In the genomic region with DNA sequence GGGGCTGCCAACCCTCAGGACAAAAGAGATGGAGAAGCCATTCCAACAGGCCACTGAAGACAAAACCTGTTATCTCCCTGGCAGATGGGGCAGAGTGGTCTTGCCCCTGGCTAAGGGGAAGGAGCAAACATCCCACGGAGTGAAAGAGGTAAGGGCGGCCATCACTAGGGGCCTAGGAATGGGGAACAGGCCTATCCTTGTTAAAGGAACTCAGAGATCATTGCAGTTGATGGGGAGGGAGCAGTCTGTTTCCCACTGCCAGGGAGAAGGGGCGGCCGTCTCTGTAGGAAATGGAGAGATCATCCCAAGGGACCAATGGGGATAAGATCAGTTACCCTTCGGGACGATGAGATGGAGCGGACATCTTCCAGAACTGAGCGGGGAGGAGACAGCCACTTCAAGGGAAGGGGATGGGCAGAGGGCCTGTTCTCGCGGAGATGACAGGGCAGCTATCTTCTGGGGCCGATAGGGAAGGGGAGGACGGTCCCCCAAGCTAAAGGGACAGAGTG, we compare ENCODE assay signal across 1 cellular context.
A peak's percentile ranks its signal among the peaks of the same experiment; 100 is the strongest.
TF ChIP-seq lines count a peak whose summit lies in the region.

No MANE protein-coding gene starts in this region.

TF ChIP-seq in HepG2, 621 proteins besides CTCF, POLR2A, EP300 and RAD21 (continued from another document and continues in another):
- TF ChIP-seq ERF (CRISPR knock-in tag; IDR thresholded peaks at IDR 0.05) (no peak), ONECUT2 (CRISPR knock-in tag; IDR thresholded peaks at IDR 0.05) (no peak), TBX3 (IDR thresholded peaks at IDR 0.05; ENCODE audit: borderline replicate concordance) (no peak), RFX3 (CRISPR knock-in tag; IDR thresholded peaks at IDR 0.05) (no peak), ZNF674 (CRISPR knock-in tag; IDR thresholded peaks at IDR 0.05; ENCODE audit: low read depth) (no peak), BORCS8-MEF2B (CRISPR knock-in tag; IDR thresholded peaks at IDR 0.05) (peak; percentile 8; the same call in 1 of the 2 replicates), CHCHD3 (CRISPR knock-in tag; IDR thresholded peaks at IDR 0.05) (no peak), EEA1 (CRISPR knock-in tag; IDR thresholded peaks at IDR 0.05; ENCODE audit: borderline replicate concordance) (no peak), RARG (CRISPR knock-in tag; IDR thresholded peaks at IDR 0.05; ENCODE audit: low read depth) (no peak), HHEX (CRISPR knock-in tag; IDR thresholded peaks at IDR 0.05) (no peak), NFIC (IDR thresholded peaks at IDR 0.05; ENCODE audit: low read length) (no peak), ZNF33B (CRISPR knock-in tag; IDR thresholded peaks at IDR 0.05) (no peak), ZNF564 (CRISPR knock-in tag; IDR thresholded peaks at IDR 0.05) (0 out of 2 replicates have a peak, but pooled peaks have one; percentile 24), CC2D1A (CRISPR knock-in tag; IDR thresholded peaks at IDR 0.05) (no peak), SIX1 (CRISPR knock-in tag; IDR thresholded peaks at IDR 0.05; ENCODE audit: borderline replicate concordance) (no peak), ZNF614 (CRISPR knock-in tag; IDR thresholded peaks at IDR 0.05; ENCODE audit: borderline replicate concordance) (no peak), ZZZ3 (CRISPR knock-in tag; IDR thresholded peaks at IDR 0.05; ENCODE audit: borderline replicate concordance) (no peak), SP5 (CRISPR knock-in tag; IDR thresholded peaks at IDR 0.05; ENCODE audit: borderline replicate concordance, low read depth) (no peak), ZNF749 (CRISPR knock-in tag; IDR thresholded peaks at IDR 0.05; ENCODE audit: borderline replicate concordance) (peak; percentile 86; the same call in 1 of the 2 replicates), ZNF878 (CRISPR knock-in tag; IDR thresholded peaks at IDR 0.05) (no peak), ZNF724P (CRISPR knock-in tag; IDR thresholded peaks at IDR 0.05; ENCODE audit: borderline replicate concordance) (0 out of 2 replicates have a peak, but pooled peaks have one; percentile 38), CCDC6 (CRISPR knock-in tag; IDR thresholded peaks at IDR 0.05) (no peak; the same call in 1 of the 2 replicates), ZNF781 (CRISPR knock-in tag; IDR thresholded peaks at IDR 0.05; ENCODE audit: borderline replicate concordance, not compliant biosample characterization) (no peak), ZNF383 (CRISPR knock-in tag; IDR thresholded peaks at IDR 0.05; ENCODE audit: borderline replicate concordance) (no peak), ZNF713 (CRISPR knock-in tag; IDR thresholded peaks at IDR 0.05) (no peak), ZNF282 (IDR thresholded peaks at IDR 0.05; ENCODE audit: partially characterized antibody) (no peak), ZNF33A (CRISPR knock-in tag; IDR thresholded peaks at IDR 0.05; ENCODE audit: borderline replicate concordance) (no peak), ZNF530 (CRISPR knock-in tag; IDR thresholded peaks at IDR 0.05; ENCODE audit: low read depth) (no peak), NCOA2 (CRISPR knock-in tag; IDR thresholded peaks at IDR 0.05) (no peak), PRMT3 (CRISPR knock-in tag; IDR thresholded peaks at IDR 0.05; ENCODE audit: borderline replicate concordance, low read depth) (no peak), HES4 (CRISPR knock-in tag; IDR thresholded peaks at IDR 0.05; ENCODE audit: borderline replicate concordance) (peak; percentile 69; the same call in 1 of the 2 replicates), MZF1 (CRISPR knock-in tag; IDR thresholded peaks at IDR 0.05; ENCODE audit: borderline replicate concordance) (0 out of 2 replicates have a peak, but pooled peaks have one; percentile 91), KDM4B (CRISPR knock-in tag; IDR thresholded peaks at IDR 0.05) (no peak), ZNF510 (CRISPR knock-in tag; IDR thresholded peaks at IDR 0.05; ENCODE audit: low read depth) (no peak), HNF4G (IDR thresholded peaks at IDR 0.05; ENCODE audit: borderline replicate concordance, low read depth, low read length) (no peak), HNF4G (CRISPR knock-in tag; IDR thresholded peaks at IDR 0.05; ENCODE audit: borderline replicate concordance, low read depth) (no peak)
- TF ChIP-seq, protein P1, sequence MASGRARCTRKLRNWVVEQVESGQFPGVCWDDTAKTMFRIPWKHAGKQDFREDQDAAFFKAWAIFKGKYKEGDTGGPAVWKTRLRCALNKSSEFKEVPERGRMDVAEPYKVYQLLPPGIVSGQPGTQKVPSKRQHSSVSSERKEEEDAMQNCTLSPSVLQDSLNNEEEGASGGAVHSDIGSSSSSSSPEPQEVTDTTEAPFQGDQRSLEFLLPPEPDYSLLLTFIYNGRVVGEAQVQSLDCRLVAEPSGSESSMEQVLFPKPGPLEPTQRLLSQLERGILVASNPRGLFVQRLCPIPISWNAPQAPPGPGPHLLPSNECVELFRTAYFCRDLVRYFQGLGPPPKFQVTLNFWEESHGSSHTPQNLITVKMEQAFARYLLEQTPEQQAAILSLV (CRISPR knock-in tag; IDR thresholded peaks at IDR 0.05; ENCODE audit: borderline replicate concordance), result no peak
- TF ChIP-seq, protein P2, sequence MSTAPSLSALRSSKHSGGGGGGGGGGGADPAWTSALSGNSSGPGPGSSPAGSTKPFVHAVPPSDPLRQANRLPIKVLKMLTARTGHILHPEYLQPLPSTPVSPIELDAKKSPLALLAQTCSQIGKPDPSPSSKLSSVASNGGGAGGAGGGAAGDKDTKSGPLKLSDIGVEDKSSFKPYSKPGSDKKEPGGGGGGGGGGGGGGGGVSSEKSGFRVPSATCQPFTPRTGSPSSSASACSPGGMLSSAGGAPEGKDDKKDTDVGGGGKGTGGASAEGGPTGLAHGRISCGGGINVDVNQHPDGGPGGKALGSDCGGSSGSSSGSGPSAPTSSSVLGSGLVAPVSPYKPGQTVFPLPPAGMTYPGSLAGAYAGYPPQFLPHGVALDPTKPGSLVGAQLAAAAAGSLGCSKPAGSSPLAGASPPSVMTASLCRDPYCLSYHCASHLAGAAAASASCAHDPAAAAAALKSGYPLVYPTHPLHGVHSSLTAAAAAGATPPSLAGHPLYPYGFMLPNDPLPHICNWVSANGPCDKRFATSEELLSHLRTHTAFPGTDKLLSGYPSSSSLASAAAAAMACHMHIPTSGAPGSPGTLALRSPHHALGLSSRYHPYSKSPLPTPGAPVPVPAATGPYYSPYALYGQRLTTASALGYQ (CRISPR knock-in tag; IDR thresholded peaks at IDR 0.05), result no peak
- TF ChIP-seq, protein P3, sequence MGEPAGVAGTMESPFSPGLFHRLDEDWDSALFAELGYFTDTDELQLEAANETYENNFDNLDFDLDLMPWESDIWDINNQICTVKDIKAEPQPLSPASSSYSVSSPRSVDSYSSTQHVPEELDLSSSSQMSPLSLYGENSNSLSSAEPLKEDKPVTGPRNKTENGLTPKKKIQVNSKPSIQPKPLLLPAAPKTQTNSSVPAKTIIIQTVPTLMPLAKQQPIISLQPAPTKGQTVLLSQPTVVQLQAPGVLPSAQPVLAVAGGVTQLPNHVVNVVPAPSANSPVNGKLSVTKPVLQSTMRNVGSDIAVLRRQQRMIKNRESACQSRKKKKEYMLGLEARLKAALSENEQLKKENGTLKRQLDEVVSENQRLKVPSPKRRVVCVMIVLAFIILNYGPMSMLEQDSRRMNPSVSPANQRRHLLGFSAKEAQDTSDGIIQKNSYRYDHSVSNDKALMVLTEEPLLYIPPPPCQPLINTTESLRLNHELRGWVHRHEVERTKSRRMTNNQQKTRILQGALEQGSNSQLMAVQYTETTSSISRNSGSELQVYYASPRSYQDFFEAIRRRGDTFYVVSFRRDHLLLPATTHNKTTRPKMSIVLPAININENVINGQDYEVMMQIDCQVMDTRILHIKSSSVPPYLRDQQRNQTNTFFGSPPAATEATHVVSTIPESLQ (CRISPR knock-in tag; conservative IDR thresholded peaks at IDR 0.05), result no peak
- TF ChIP-seq, protein P4, sequence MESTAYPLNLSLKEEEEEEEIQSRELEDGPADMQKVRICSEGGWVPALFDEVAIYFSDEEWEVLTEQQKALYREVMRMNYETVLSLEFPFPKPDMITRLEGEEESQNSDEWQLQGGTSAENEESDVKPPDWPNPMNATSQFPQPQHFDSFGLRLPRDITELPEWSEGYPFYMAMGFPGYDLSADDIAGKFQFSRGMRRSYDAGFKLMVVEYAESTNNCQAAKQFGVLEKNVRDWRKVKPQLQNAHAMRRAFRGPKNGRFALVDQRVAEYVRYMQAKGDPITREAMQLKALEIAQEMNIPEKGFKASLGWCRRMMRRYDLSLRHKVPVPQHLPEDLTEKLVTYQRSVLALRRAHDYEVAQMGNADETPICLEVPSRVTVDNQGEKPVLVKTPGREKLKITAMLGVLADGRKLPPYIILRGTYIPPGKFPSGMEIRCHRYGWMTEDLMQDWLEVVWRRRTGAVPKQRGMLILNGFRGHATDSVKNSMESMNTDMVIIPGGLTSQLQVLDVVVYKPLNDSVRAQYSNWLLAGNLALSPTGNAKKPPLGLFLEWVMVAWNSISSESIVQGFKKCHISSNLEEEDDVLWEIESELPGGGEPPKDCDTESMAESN (CRISPR knock-in tag; conservative IDR thresholded peaks at IDR 0.05), result peak; percentile 57; the same call in 1 of the 2 replicates
- TF ChIP-seq, protein P5, sequence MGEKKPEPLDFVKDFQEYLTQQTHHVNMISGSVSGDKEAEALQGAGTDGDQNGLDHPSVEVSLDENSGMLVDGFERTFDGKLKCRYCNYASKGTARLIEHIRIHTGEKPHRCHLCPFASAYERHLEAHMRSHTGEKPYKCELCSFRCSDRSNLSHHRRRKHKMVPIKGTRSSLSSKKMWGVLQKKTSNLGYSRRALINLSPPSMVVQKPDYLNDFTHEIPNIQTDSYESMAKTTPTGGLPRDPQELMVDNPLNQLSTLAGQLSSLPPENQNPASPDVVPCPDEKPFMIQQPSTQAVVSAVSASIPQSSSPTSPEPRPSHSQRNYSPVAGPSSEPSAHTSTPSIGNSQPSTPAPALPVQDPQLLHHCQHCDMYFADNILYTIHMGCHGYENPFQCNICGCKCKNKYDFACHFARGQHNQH (CRISPR knock-in tag; IDR thresholded peaks at IDR 0.05), result no peak
- TF ChIP-seq, protein P6, sequence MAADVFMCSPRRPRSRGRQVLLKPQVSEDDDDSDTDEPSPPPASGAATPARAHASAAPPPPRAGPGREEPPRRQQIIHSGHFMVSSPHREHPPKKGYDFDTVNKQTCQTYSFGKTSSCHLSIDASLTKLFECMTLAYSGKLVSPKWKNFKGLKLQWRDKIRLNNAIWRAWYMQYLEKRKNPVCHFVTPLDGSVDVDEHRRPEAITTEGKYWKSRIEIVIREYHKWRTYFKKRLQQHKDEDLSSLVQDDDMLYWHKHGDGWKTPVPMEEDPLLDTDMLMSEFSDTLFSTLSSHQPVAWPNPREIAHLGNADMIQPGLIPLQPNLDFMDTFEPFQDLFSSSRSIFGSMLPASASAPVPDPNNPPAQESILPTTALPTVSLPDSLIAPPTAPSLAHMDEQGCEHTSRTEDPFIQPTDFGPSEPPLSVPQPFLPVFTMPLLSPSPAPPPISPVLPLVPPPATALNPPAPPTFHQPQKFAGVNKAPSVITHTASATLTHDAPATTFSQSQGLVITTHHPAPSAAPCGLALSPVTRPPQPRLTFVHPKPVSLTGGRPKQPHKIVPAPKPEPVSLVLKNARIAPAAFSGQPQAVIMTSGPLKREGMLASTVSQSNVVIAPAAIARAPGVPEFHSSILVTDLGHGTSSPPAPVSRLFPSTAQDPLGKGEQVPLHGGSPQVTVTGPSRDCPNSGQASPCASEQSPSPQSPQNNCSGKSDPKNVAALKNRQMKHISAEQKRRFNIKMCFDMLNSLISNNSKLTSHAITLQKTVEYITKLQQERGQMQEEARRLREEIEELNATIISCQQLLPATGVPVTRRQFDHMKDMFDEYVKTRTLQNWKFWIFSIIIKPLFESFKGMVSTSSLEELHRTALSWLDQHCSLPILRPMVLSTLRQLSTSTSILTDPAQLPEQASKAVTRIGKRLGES (CRISPR knock-in tag; IDR thresholded peaks at IDR 0.05; ENCODE audit: borderline replicate concordance), result no peak
- TF ChIP-seq, protein P7, sequence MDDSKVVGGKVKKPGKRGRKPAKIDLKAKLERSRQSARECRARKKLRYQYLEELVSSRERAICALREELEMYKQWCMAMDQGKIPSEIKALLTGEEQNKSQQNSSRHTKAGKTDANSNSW (CRISPR knock-in tag; IDR thresholded peaks at IDR 0.05; ENCODE audit: borderline replicate concordance), result no peak
- TF ChIP-seq, protein P8, sequence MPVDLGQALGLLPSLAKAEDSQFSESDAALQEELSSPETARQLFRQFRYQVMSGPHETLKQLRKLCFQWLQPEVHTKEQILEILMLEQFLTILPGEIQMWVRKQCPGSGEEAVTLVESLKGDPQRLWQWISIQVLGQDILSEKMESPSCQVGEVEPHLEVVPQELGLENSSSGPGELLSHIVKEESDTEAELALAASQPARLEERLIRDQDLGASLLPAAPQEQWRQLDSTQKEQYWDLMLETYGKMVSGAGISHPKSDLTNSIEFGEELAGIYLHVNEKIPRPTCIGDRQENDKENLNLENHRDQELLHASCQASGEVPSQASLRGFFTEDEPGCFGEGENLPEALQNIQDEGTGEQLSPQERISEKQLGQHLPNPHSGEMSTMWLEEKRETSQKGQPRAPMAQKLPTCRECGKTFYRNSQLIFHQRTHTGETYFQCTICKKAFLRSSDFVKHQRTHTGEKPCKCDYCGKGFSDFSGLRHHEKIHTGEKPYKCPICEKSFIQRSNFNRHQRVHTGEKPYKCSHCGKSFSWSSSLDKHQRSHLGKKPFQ (CRISPR knock-in tag; IDR thresholded peaks at IDR 0.05; ENCODE audit: insufficient replicate concordance), result no peak
- TF ChIP-seq, protein P9, sequence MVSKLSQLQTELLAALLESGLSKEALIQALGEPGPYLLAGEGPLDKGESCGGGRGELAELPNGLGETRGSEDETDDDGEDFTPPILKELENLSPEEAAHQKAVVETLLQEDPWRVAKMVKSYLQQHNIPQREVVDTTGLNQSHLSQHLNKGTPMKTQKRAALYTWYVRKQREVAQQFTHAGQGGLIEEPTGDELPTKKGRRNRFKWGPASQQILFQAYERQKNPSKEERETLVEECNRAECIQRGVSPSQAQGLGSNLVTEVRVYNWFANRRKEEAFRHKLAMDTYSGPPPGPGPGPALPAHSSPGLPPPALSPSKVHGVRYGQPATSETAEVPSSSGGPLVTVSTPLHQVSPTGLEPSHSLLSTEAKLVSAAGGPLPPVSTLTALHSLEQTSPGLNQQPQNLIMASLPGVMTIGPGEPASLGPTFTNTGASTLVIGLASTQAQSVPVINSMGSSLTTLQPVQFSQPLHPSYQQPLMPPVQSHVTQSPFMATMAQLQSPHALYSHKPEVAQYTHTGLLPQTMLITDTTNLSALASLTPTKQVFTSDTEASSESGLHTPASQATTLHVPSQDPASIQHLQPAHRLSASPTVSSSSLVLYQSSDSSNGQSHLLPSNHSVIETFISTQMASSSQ (IDR thresholded peaks at IDR 0.05; ENCODE audit: low read depth), result no peak
- TF ChIP-seq, protein P9 (CRISPR knock-in tag; IDR thresholded peaks at IDR 0.05; ENCODE audit: borderline replicate concordance), result no peak
